Comparison of ENCODE assay signal across 32 cellular contexts in the genomic region with DNA sequence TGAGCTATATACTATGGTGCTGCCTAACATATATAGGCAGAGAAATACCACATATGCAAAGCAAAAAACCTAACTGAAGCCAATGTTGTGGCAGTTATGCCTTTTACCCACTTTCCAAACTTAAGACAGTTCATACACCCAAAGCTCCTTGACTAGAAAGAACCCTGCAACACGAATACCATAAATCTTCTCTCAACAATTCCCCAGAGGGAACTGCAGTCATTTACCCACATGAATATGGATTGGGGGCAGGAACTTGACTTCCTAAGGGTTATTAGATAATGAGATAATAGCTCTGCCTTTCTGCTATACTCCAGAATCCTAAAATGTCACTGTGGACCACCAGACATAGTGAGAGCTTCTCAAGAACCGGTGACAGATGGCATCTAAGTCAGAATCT.
"Had no signal": no experiment of that assay in that cellular context is flagged by ENCODE, and none has a peak within 500 bp of the region (broad histone marks: within the 10 kb centered on the region; RNA-seq: fewer than 3 reads in every experiment).

No MANE protein-coding gene starts in this region.

- H3K36me3 Mint-ChIP-seq: activated naive CD4-positive, alpha-beta T cell treated with anti-CD3 and anti-CD28 coated beads, Interleukin-2, amount 50 U/mL, for 24 hours had no signal

- H3K9me3 ChIP-seq: adrenal gland, body of pancreas, esophagus muscularis mucosa, gastrocnemius medialis, heart left ventricle had no signal

- DNase-seq: activated B cell treated with CpG ODN at 0.5 μM for 24 hours; activated CD4-positive, alpha-beta T cell treated with anti-CD3 and anti-CD28 coated beads for 48 hours; activated CD4-positive, alpha-beta T cell treated with anti-CD3 and anti-CD28 coated beads, Interleukin-2, amount 50 U/mL, for 1 hour; activated CD4-positive, alpha-beta T cell treated with anti-CD3 and anti-CD28 coated beads, Interleukin-2, amount 50 U/mL, for 48 hours; activated CD8-positive, alpha-beta memory T cell treated with anti-CD3 and anti-CD28 coated beads for 24 hours; activated CD8-positive, alpha-beta T cell treated with anti-CD3 and anti-CD28 coated beads for 36 hours; activated effector memory CD4-positive, alpha-beta T cell treated with Interleukin-2 at 50 U/mL for 16 hours; activated naive CD4-positive, alpha-beta T cell treated with anti-CD3 and anti-CD28 coated beads for 36 hours; activated naive CD8-positive, alpha-beta T cell treated with anti-CD3 and anti-CD28 coated beads for 36 hours; activated naive CD8-positive, alpha-beta T cell treated with anti-CD3 and anti-CD28 coated beads, Interleukin-2, amount 50 U/mL, for 24 hours; activated T-cell treated with anti-CD3 and anti-CD28 coated beads, Interleukin-2, amount 50 U/mL, for 4 hours; adrenal gland; amygdala; aorta; body of pancreas; caudate nucleus; cortex of kidney; dermis blood vessel endothelial cell; effector CD4-positive, alpha-beta T cell; effector memory CD8-positive, alpha-beta T cell; erythroblast; foreskin keratinocyte; gastrocnemius medialis; glutamatergic neuron; heart left ventricle; T1000; WERI-Rb-1 had no signal

- H3K4me1 Mint-ChIP-seq: activated T-helper 17 cell treated with anti-CD3 and anti-CD28 coated beads, Interleukin-2, amount 50 U/mL, for 72 hours had no signal

- H3K36me3 ChIP-seq: adrenal gland, esophagus muscularis mucosa, gastrocnemius medialis, heart left ventricle had no signal

- H3K4me3 ChIP-seq: adrenal gland, body of pancreas, esophagus muscularis mucosa, gastrocnemius medialis, heart left ventricle had no signal

- H3K4me3 Mint-ChIP-seq: activated B cell treated with CpG ODN at 0.5 μM for 24 hours; activated CD8-positive, alpha-beta T cell treated with anti-CD3 and anti-CD28 coated beads for 36 hours; activated naive CD4-positive, alpha-beta T cell treated with anti-CD3 and anti-CD28 coated beads for 36 hours; activated naive CD4-positive, alpha-beta T cell treated with anti-CD3 and anti-CD28 coated beads, Interleukin-2, amount 50 U/mL, for 24 hours; activated naive CD8-positive, alpha-beta T cell treated with anti-CD3 and anti-CD28 coated beads for 36 hours; activated naive CD8-positive, alpha-beta T cell treated with anti-CD3 and anti-CD28 coated beads, Interleukin-2, amount 50 U/mL, for 24 hours; activated T-cell treated with anti-CD3 and anti-CD28 coated beads, Interleukin-2, amount 50 U/mL, for 4 hours; activated T-helper 17 cell treated with anti-CD3 and anti-CD28 coated beads, Interleukin-2, amount 50 U/mL, for 72 hours; effector memory CD8-positive, alpha-beta T cell; T-helper 2 cell treated with Interferon-gamma antibody and Interleukin-4, amounts not matched to agents 5 μg/mL and 100 μg/mL, for 36 hours had no signal

- H3K9me3 Mint-ChIP-seq: activated B cell treated with CpG ODN at 0.5 μM for 24 hours; activated CD8-positive, alpha-beta T cell treated with anti-CD3 and anti-CD28 coated beads for 36 hours; activated naive CD4-positive, alpha-beta T cell treated with anti-CD3 and anti-CD28 coated beads for 36 hours; activated naive CD4-positive, alpha-beta T cell treated with anti-CD3 and anti-CD28 coated beads, Interleukin-2, amount 50 U/mL, for 24 hours; activated naive CD8-positive, alpha-beta T cell treated with anti-CD3 and anti-CD28 coated beads for 36 hours; activated naive CD8-positive, alpha-beta T cell treated with anti-CD3 and anti-CD28 coated beads, Interleukin-2, amount 50 U/mL, for 24 hours; activated T-cell treated with anti-CD3 and anti-CD28 coated beads, Interleukin-2, amount 50 U/mL, for 4 hours; activated T-helper 17 cell treated with anti-CD3 and anti-CD28 coated beads, Interleukin-2, amount 50 U/mL, for 72 hours; effector memory CD8-positive, alpha-beta T cell; T-helper 2 cell treated with Interferon-gamma antibody and Interleukin-4, amounts not matched to agents 5 μg/mL and 100 μg/mL, for 36 hours had no signal

- H3K27me3 Mint-ChIP-seq: activated B cell treated with CpG ODN at 0.5 μM for 24 hours; activated naive CD4-positive, alpha-beta T cell treated with anti-CD3 and anti-CD28 coated beads, Interleukin-2, amount 50 U/mL, for 24 hours; activated T-helper 17 cell treated with anti-CD3 and anti-CD28 coated beads, Interleukin-2, amount 50 U/mL, for 72 hours; effector memory CD8-positive, alpha-beta T cell had no signal

- H3K27me3 ChIP-seq: body of pancreas, foreskin keratinocyte had no signal

- H3K27ac Mint-ChIP-seq: activated B cell treated with CpG ODN at 0.5 μM for 24 hours; activated CD8-positive, alpha-beta T cell treated with anti-CD3 and anti-CD28 coated beads for 36 hours; activated naive CD4-positive, alpha-beta T cell treated with anti-CD3 and anti-CD28 coated beads for 36 hours; activated naive CD4-positive, alpha-beta T cell treated with anti-CD3 and anti-CD28 coated beads, Interleukin-2, amount 50 U/mL, for 24 hours; activated naive CD8-positive, alpha-beta T cell treated with anti-CD3 and anti-CD28 coated beads for 36 hours; activated naive CD8-positive, alpha-beta T cell treated with anti-CD3 and anti-CD28 coated beads, Interleukin-2, amount 50 U/mL, for 24 hours; activated T-helper 17 cell treated with anti-CD3 and anti-CD28 coated beads, Interleukin-2, amount 50 U/mL, for 72 hours; effector memory CD8-positive, alpha-beta T cell; T-helper 2 cell treated with Interferon-gamma antibody and Interleukin-4, amounts not matched to agents 5 μg/mL and 100 μg/mL, for 36 hours had no signal

- H3K27ac ChIP-seq: adrenal gland, body of pancreas, esophagus muscularis mucosa, foreskin keratinocyte, gastrocnemius medialis, heart left ventricle, WERI-Rb-1 had no signal

- ATAC-seq: activated CD4-positive, CD25-positive, alpha-beta regulatory T cell treated with anti-CD3 and anti-CD28 coated beads, Interleukin-2, amount 50 U/mL, for 24 hours; activated CD8-positive, alpha-beta T cell treated with anti-CD3 and anti-CD28 coated beads for 36 hours; activated naive CD8-positive, alpha-beta T cell treated with anti-CD3 and anti-CD28 coated beads, Interleukin-2, amount 50 U/mL, for 24 hours; activated T-cell treated with anti-CD3 and anti-CD28 coated beads, Interleukin-2, amount 50 U/mL, for 4 hours; activated T-helper 17 cell treated with anti-CD3 and anti-CD28 coated beads, Interleukin-2, amount 50 U/mL, for 72 hours; body of pancreas; effector memory CD8-positive, alpha-beta T cell; foreskin keratinocyte; gastrocnemius medialis; heart left ventricle had no signal
